Comparison of ENCODE assay signal across 1 cellular context in the genomic region with DNA sequence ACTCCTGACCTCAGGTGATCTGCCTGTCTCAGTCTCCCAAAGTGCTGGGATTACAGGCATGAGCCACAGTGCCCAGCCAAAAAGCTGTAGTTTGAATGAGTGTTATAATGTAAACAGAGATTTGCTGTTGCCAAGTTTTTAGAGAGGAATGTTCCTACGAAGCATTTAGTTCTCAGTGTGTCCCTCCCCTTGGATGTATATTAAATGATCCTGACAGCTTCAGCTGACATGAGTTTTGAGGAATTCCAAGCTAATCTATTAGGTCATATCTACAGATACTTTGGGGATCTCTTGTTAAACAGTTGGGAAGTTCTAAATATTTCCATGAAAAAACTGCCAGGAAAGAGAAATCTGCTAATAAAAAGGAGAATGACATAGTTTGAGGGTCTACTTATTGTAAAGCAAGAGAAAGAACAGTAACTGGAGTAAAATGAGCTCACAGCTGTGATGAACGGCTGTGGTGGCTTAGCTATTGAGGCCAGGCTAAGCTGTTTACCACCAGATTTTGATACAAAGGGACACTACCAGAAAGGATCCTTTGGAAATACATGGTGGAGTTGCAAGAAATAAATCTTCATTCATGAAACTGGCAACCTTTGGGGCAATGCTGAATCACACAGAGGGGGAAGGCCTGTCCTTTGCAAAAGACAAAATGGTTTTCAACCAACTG.
TF ChIP-seq lines count a peak whose summit lies in the region.

No MANE protein-coding gene starts in this region.

TF ChIP-seq in IMR-90, 13 proteins besides CTCF, POLR2A, EP300 and RAD21:
- TF ChIP-seq ELK1 (IDR thresholded peaks at IDR 0.05; ENCODE audit: borderline replicate concordance, low read depth, low read length): no peak
- TF ChIP-seq FOS (IDR thresholded peaks at IDR 0.05; ENCODE audit: low read depth, low read length): no peak
- no peak for TF ChIP-seq MAZ (IDR thresholded peaks at IDR 0.05; ENCODE audit: borderline replicate concordance, low read depth, low read length)
- no peak for TF ChIP-seq BHLHE40 (IDR thresholded peaks at IDR 0.05; ENCODE audit: low read depth, low read length)
- TF ChIP-seq CEBPB (IDR thresholded peaks at IDR 0.05; ENCODE audit: low read depth, low read length): no peak
- TF ChIP-seq, protein P1, sequence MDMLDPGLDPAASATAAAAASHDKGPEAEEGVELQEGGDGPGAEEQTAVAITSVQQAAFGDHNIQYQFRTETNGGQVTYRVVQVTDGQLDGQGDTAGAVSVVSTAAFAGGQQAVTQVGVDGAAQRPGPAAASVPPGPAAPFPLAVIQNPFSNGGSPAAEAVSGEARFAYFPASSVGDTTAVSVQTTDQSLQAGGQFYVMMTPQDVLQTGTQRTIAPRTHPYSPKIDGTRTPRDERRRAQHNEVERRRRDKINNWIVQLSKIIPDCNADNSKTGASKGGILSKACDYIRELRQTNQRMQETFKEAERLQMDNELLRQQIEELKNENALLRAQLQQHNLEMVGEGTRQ (IDR thresholded peaks at IDR 0.05; ENCODE audit: low read depth, low read length): no peak
